1 cellular context compared by ENCODE assay signal in the genomic region with DNA sequence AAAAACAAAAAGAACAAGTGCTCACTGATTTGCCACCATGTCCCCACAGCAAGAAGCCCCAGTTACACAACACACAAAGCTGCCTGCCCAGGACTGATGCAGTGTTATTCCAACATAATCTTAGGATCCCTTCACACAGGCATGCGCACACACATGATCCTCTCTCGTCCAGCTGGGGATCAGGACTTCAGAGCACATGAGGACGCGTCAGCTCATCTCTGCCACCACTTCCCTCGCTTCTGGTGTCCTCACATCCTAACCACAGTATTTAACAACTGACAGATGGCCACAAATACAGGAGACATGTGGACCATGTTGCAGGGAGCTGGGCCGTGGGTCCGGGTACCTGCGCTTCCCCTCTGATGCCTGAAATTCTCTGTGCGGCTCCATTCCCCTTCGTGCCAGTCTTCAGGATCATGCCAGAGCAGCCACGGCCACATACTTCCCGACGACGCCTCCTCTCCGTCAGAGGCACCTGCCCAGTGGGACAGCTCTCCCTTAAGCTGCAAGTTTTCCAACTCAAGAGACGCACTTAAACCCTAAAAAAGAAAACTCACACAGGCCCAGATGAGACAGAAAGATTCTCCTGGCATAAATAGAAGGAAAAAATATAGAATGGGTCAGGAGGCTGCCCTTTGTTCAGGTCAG.
TF ChIP-seq lines count a peak whose summit lies in the region.

No MANE protein-coding gene starts in this region.

TF ChIP-seq in H1, 55 proteins besides CTCF, POLR2A, EP300 and RAD21 (continued from another document):
- TF ChIP-seq SRF (IDR thresholded peaks at IDR 0.05; ENCODE audit: low read depth, low read length) (no peak), RXRA (IDR thresholded peaks at IDR 0.05; ENCODE audit: insufficient read depth, low read depth, low read length) (no peak), SIN3A (conservative IDR thresholded peaks at IDR 0.05 in 1 of 2, IDR thresholded peaks at IDR 0.05 in 1 of 2; ENCODE audit: low read depth in 1 of 2, low read length in 2 of 2) (no peak)
